In the genomic region with DNA sequence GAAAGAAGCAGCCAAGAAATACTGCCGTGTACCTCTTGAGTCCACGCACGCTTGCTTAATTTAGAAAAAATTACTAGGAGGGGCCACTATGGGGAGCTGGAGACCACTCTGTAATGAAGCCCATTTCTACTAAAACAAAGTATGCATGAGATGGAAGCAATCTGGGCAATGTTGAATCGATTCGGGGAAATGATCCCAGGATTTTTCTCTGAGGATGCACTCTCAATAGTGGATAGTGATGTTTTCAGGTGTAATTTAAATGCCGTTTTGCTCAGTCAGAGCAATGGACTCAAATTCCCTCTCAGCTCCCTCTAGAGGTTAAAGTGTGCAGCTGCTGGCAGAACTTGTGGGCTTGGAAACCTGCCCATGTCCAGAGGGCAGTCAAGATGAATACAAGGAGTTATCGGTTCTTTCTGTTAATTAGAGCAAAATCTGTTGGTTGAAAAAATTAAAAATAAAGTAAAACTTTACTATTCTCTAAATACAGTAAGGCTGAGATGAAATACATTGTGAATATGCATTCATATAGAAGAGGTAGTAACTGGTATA, we compare ENCODE assay signal across 9 cellular contexts.
DNase-seq lines count a peak whose midpoint lies in the region; ATAC-seq and TF ChIP-seq lines count a peak whose summit lies in the region.
"Had no signal": no experiment of that assay in that cellular context is flagged by ENCODE, and none has a peak within 500 bp of the region (broad histone marks: within the 10 kb centered on the region; RNA-seq: fewer than 3 reads in every experiment).

No MANE protein-coding gene starts in this region.

- peak overlapping the region; percentile 35; the same call in 1 of the 2 replicates for H3K9ac ChIP-seq in SK-N-SH

- H3K36me3 ChIP-seq in GM23338 (ENCODE audit: insufficient read depth) (no peaks in the 10 kb centered on the region), SK-N-SH (replicated peaks in 1 of 2; ENCODE audit: control insufficient read depth in 1 of 2, insufficient read depth in 2 of 2, low read length in 1 of 2) (no peaks in the 10 kb centered on the region), stomach (no peaks in the 10 kb centered on the region)

- H3K4me3 Mint-ChIP-seq in GM23338, result no peak overlapping the region; the same call in 2 of the 3 replicates
- H3K4me3 Mint-ChIP-seq in chondrocyte (ENCODE audit: unreplicated experiment), result no peak overlapping the region
- H3K4me3 Mint-ChIP-seq: IgD-negative memory B cell had no signal

- H3K9me2 ChIP-seq in GM23338 (ENCODE audit: insufficient read depth) (no peaks in the 10 kb centered on the region), SK-N-SH (no peaks in the 10 kb centered on the region)

- H2AFZ ChIP-seq in GM23338, result no peak overlapping the region
- H2AFZ ChIP-seq in SK-N-SH (ENCODE audit: low read depth), result peak overlapping the region; percentile 31; the same call in 1 of the 2 replicates

- H3K79me2 ChIP-seq in GM23338 (replicated peaks; ENCODE audit: insufficient read depth) (no peaks in the 10 kb centered on the region), SK-N-SH (ENCODE audit: insufficient read depth) (no peaks in the 10 kb centered on the region)

- no peak for TF ChIP-seq EP300 in Ishikawa (IDR thresholded peaks at IDR 0.05; ENCODE audit: borderline replicate concordance)
- no peak; a peak in 1 of 4 replicates for TF ChIP-seq EP300 in SK-N-SH (IDR thresholded peaks at IDR 0.05; ENCODE audit: borderline replicate concordance in 1 of 2, low read depth in 1 of 2, low read length in 1 of 2)
- no peak for TF ChIP-seq EP300 in stomach (IDR thresholded peaks at IDR 0.05)

- H3K4me1 ChIP-seq in GM23338 (ENCODE audit: insufficient read depth) (no peaks in the 10 kb centered on the region), SK-N-SH (ENCODE audit: control insufficient read depth in 1 of 2, insufficient read depth in 2 of 2, low read depth in 1 of 2, low read length in 1 of 2) (peaks cover 6 to 15% of the 10 kb centered on the region in 2 experiments; a peak in 3 of 4 replicates), stomach (peaks cover 0 to 29% (median 22%) of the 10 kb centered on the region in 4 donors)

- CTCF ChIA-PET in SK-N-SH (lab: Yijun Ruan, JAX), result interaction anchor here (0.7 to 3.7 kb wide), 64 partner anchors 10 to 1012 kb away, joined by 3 to 41 read pairs (median 4); a partner anchor contains a TSS

- peak; percentile 65 for DNase-seq in Right ventricle myocardium inferior (ENCODE audit: missing footprints)
- no peak for DNase-seq in cardiac septum (ENCODE audit: low spot score)
- peak; percentile 82 for DNase-seq in GM23338 (ENCODE audit: low spot score)
- peak; percentile 40 for DNase-seq in SK-N-SH
- DNase-seq in chondrocyte (ENCODE audit: low spot score), result no peak
- peak; percentile 64 to 90 for DNase-seq in lower leg skin (ENCODE audit: low spot score in 2 of 2)
- DNase-seq in stomach, result peak; percentile 73

- H4K20me1 ChIP-seq in GM23338 (replicated peaks; ENCODE audit: insufficient read depth) (no peaks in the 10 kb centered on the region), SK-N-SH (ENCODE audit: insufficient read depth) (no peaks in the 10 kb centered on the region)

- ATAC-seq in Right ventricle myocardium inferior (peak; percentile 74), GM23338 (peak; percentile 86)

- H3K4me3 ChIP-seq in GM23338 (no peak overlapping the region), SK-N-SH (ENCODE audit: low read depth in 2 of 2, low read length in 1 of 2) (peak overlapping the region in 1 of 2 experiments; percentile 27; a peak in 2 of 4 replicates), lower leg skin (ENCODE audit: low read depth, poor library complexity, severe bottlenecking) (no peak overlapping the region), stomach (no peak overlapping the region)

- H3K27me3 ChIP-seq in GM23338 (ENCODE audit: insufficient read depth) (no peaks in the 10 kb centered on the region), SK-N-SH (ENCODE audit: insufficient read depth) (no peaks in the 10 kb centered on the region), stomach (no peaks in the 10 kb centered on the region)

- 21% methylated on average over 7 of the region's 7 CpGs for WGBS in SK-N-SH (ENCODE audit: low lambda C conversion rate)
- 2 to 3% methylated on average over 7 of the region's 7 CpGs for WGBS in lower leg skin, 2 donors
- WGBS in stomach, 5 donors, result 5 to 18% (median 12%) methylated on average over 7 of the region's 7 CpGs

- H3K9me3 Mint-ChIP-seq in GM23338 (no peaks in the 10 kb centered on the region), chondrocyte (ENCODE audit: low read depth) (peaks cover 11% of the 10 kb centered on the region)

- peaks cover 2% of the 10 kb centered on the region for H3K27me3 Mint-ChIP-seq in GM23338 (ENCODE audit: insufficient read depth, low read depth, poor library complexity)
- H3K27me3 Mint-ChIP-seq in chondrocyte (ENCODE audit: low read depth), result no peaks in the 10 kb centered on the region
- H3K27me3 Mint-ChIP-seq: IgD-negative memory B cell had no signal

- H3K27ac ChIP-seq in GM23338 (ENCODE audit: low read depth) (no peak overlapping the region), SK-N-SH (ENCODE audit: low read depth in 2 of 2, low read length in 1 of 2) (peak overlapping the region; percentile 65 to 78; a peak in 3 of 4 replicates), stomach (peak overlapping the region in 3 of 5 donors; percentile 4 to 71 (median 39))

- H3K4me2 ChIP-seq in GM23338 (no peak overlapping the region), SK-N-SH (no peak overlapping the region; the same call in 1 of the 2 replicates)

- H3K27ac Mint-ChIP-seq in GM23338 (no peak overlapping the region), chondrocyte (ENCODE audit: unreplicated experiment) (peak overlapping the region; percentile 54)
- H3K27ac Mint-ChIP-seq: IgD-negative memory B cell had no signal

- TF ChIP-seq RAD21 in Ishikawa (IDR thresholded peaks at IDR 0.05; ENCODE audit: low read depth), result peak; percentile 68
- TF ChIP-seq RAD21 in SK-N-SH (IDR thresholded peaks at IDR 0.05; ENCODE audit: low read length), result peak; percentile 54

- intact Hi-C loops in Right ventricle myocardium inferior (cut with DNase I), result loop anchor here (1.0 to 10.0 kb wide), 5 partner anchors 61 to 306 kb away; a partner anchor contains a TSS
- intact Hi-C loops in cardiac septum (cut with DNase I), result loop anchor here (5.0 kb wide), 2 partner anchors 126 to 209 kb away; no protein-coding TSS in a partner anchor
- intact Hi-C loops in lower leg skin (cut with DNase I; ENCODE audit: low total_unique reads), result loop anchor here (5.0 kb wide), 1 partner anchor 204 kb away; no protein-coding TSS in a partner anchor
- intact Hi-C loops in stomach (cut with DNase I; ENCODE audit: low total_unique reads), result no loop called here

- peaks cover 14% of the 10 kb centered on the region for H3K4me1 Mint-ChIP-seq in GM23338
- H3K4me1 Mint-ChIP-seq in chondrocyte (ENCODE audit: low read depth), result peaks cover 33% of the 10 kb centered on the region
- H3K4me1 Mint-ChIP-seq: IgD-negative memory B cell had no signal

- H3F3A ChIP-seq in GM23338 (replicated peaks; ENCODE audit: low read depth) (no peaks in the 10 kb centered on the region), SK-N-SH (replicated peaks; ENCODE audit: insufficient read depth) (peaks cover 30% of the 10 kb centered on the region)

- no peaks in the 10 kb centered on the region for H3K36me3 Mint-ChIP-seq in GM23338 (ENCODE audit: low read depth)
- peaks cover 7% of the 10 kb centered on the region for H3K36me3 Mint-ChIP-seq in chondrocyte (ENCODE audit: low read depth)

- H3K9me3 ChIP-seq in SK-N-SH (no peaks in the 10 kb centered on the region), stomach (no peaks in the 10 kb centered on the region)

- TF ChIP-seq POLR2A in lower leg skin (IDR thresholded peaks at IDR 0.05) (no peak), stomach (IDR thresholded peaks at IDR 0.05) (no peak)

- POLR2A ChIA-PET in SK-N-SH (lab: Yijun Ruan, JAX), result no interaction called here

- TF ChIP-seq CTCF in GM23338 (conservative IDR thresholded peaks at IDR 0.05; ENCODE audit: low read depth in 2 of 2) (peak; percentile 80 to 100), SK-N-SH (IDR thresholded peaks at IDR 0.05) (peak; percentile 99), chondrocyte (IDR thresholded peaks at IDR 0.05) (peak; percentile 99), lower leg skin (IDR thresholded peaks at IDR 0.05) (peak in 1 of 3 donors; percentile 73), stomach (IDR thresholded peaks at IDR 0.05) (peak in 5 of 7 experiments; percentile 64 to 84 (median 81))

TF ChIP-seq in Ishikawa, 13 proteins besides CTCF, POLR2A, EP300 and RAD21:
- 0 out of 2 replicates have a peak, but pooled peaks have one; percentile 16 for TF ChIP-seq TEAD4 (IDR thresholded peaks at IDR 0.05)
- peak; percentile 66 for TF ChIP-seq NFIC (IDR thresholded peaks at IDR 0.05)
- TF ChIP-seq EGR1 (IDR thresholded peaks at IDR 0.05), result no peak

TF ChIP-seq in SK-N-SH, 30 proteins besides CTCF, POLR2A, EP300 and RAD21:
- no peak for TF ChIP-seq FOSL2 (IDR thresholded peaks at IDR 0.05; ENCODE audit: borderline replicate concordance, low read depth)
- peak; percentile 39 for TF ChIP-seq TCF12 (IDR thresholded peaks at IDR 0.05)
- TF ChIP-seq POLR2AphosphoS5 (IDR thresholded peaks at IDR 0.05; ENCODE audit: low read depth, low read length), result no peak
- TF ChIP-seq, protein P1, sequence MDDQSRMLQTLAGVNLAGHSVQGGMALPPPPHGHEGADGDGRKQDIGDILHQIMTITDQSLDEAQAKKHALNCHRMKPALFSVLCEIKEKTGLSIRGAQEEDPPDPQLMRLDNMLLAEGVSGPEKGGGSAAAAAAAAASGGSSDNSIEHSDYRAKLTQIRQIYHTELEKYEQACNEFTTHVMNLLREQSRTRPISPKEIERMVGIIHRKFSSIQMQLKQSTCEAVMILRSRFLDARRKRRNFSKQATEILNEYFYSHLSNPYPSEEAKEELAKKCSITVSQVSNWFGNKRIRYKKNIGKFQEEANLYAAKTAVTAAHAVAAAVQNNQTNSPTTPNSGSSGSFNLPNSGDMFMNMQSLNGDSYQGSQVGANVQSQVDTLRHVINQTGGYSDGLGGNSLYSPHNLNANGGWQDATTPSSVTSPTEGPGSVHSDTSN (IDR thresholded peaks at IDR 0.05), result no peak
- 0 out of 2 replicates have a peak, but pooled peaks have one; percentile 28 for TF ChIP-seq RXRA (IDR thresholded peaks at IDR 0.05; ENCODE audit: borderline replicate concordance, low read depth)
- TF ChIP-seq SMC3 (IDR thresholded peaks at IDR 0.05; ENCODE audit: low read depth, low read length), result peak; percentile 54
- no peak for TF ChIP-seq RCOR1 (IDR thresholded peaks at IDR 0.05; ENCODE audit: low read length)
- peak; percentile 80 for TF ChIP-seq NFIC (IDR thresholded peaks at IDR 0.05; ENCODE audit: borderline replicate concordance)
- peak; percentile 48; the same call in 1 of the 2 replicates for TF ChIP-seq FOXM1 (IDR thresholded peaks at IDR 0.05; ENCODE audit: low read depth)
- TF ChIP-seq NRF1 (IDR thresholded peaks at IDR 0.05; ENCODE audit: low read depth, low read length), result no peak

Comparison
In these comparisons a context has a peak if more than half of its experiments do, and no peak if none do; other contexts are left out.
1. DNase-seq: peak in Right ventricle myocardium inferior (single experiment), GM23338 (single experiment), SK-N-SH (single experiment), lower leg skin (2 of 2) and stomach (single experiment); none in cardiac septum (single experiment) and chondrocyte (single experiment).